11 cellular contexts compared by ENCODE assay signal in the genomic region with DNA sequence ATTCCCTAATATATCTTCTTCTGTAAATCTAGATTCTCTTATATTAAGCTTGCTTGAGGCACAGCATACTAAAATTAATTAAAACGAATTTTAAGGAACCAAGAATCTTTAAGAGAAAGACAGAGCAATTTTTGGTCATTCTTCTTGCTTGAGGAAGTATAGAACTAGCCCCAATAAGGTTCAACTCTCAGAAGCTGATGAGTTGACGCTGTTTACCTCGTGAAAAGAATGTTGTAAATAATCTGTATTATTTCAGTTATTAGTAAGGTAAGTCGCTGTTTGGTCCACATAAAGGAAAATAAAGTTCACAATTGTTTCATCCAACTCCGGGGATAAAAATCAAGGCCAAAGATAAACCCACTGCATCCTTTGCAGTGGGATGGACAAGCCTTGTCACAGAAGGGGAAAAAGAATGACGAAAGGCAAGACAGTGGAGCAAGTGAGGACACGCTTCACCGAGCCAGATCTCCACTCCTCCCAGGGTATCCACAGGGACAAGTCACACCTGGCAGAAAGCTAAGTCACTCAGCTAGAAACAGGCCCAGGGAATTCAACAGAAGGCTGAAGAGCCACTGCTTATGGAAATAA. TPM values are rescaled to one million over a fixed set of nuclear protein-coding genes. Genes with fewer than 3 reads are reported as not detected.
DNase-seq lines count a peak whose midpoint lies in the region; ATAC-seq and TF ChIP-seq lines count a peak whose summit lies in the region.
"Had no signal": no experiment of that assay in that cellular context is flagged by ENCODE, and none has a peak within 500 bp of the region (broad histone marks: within the 10 kb centered on the region; RNA-seq: fewer than 3 reads in every experiment).

No MANE protein-coding gene starts in this region.

- peaks cover 65% of the 10 kb centered on the region for H3K4me1 Mint-ChIP-seq in activated CD4-positive, alpha-beta T cell treated with anti-CD3 and anti-CD28 coated beads, Interleukin-2, amount 10 ng/mL, durations not matched to agents 24 days and 14 days
- H3K4me1 Mint-ChIP-seq in activated B cell treated with CpG ODN at 0.5 μM for 24 hours (peaks cover 92% of the 10 kb centered on the region), nephron progenitor cell (peaks cover 46% of the 10 kb centered on the region)
- H3K4me1 Mint-ChIP-seq: H9 had no signal

- POLR2A ChIA-PET in activated B cell treated with CpG ODN at 0.5 μM for 24 hours (lab: Charles Lee): interaction anchor here (0.6 to 14.9 kb wide), 17 partner anchors 10 to 580 kb away, joined by 3 to 581 read pairs (median 6); a partner anchor contains a TSS

- H3K9me3 Mint-ChIP-seq in activated CD4-positive, alpha-beta T cell treated with anti-CD3 and anti-CD28 coated beads, Interleukin-2, amount 10 ng/mL, durations not matched to agents 24 days and 14 days: peaks cover 5% of the 10 kb centered on the region
- H3K9me3 Mint-ChIP-seq in activated B cell treated with CpG ODN at 0.5 μM for 24 hours (no peaks in the 10 kb centered on the region), nephron progenitor cell (no peaks in the 10 kb centered on the region)
- H3K9me3 Mint-ChIP-seq: H9 had no signal

- ATAC-seq in HG02840 (IDR thresholded peaks at IDR 0.05; ENCODE audit: low FRiP score, unreplicated experiment): peak; percentile 5
- ATAC-seq in activated B cell treated with CpG ODN at 0.5 μM for 24 hours (ENCODE audit: low read depth): no peak

- peak overlapping the region; percentile 99 for H3K27ac Mint-ChIP-seq in activated CD4-positive, alpha-beta T cell treated with anti-CD3 and anti-CD28 coated beads, Interleukin-2, amount 10 ng/mL, durations not matched to agents 24 days and 14 days
- H3K27ac Mint-ChIP-seq in activated B cell treated with CpG ODN at 0.5 μM for 24 hours (peak overlapping the region; percentile 98), nephron progenitor cell (peak overlapping the region; percentile 44)

- peak overlapping the region; percentile 93 for H3K4me3 Mint-ChIP-seq in activated CD4-positive, alpha-beta T cell treated with anti-CD3 and anti-CD28 coated beads, Interleukin-2, amount 10 ng/mL, durations not matched to agents 24 days and 14 days
- H3K4me3 Mint-ChIP-seq in activated B cell treated with CpG ODN at 0.5 μM for 24 hours: peak overlapping the region; percentile 96
- peak overlapping the region; percentile 46 for H3K4me3 Mint-ChIP-seq in nephron progenitor cell
- H3K4me3 Mint-ChIP-seq: H9 had no signal

- in situ Hi-C loops in KBM-7 (cut with MboI; ENCODE audit: low pct_unique_long_range_greater_than_20kb, low sequenced_read_pairs): no loop called here

- no peaks in the 10 kb centered on the region for H3K27me3 Mint-ChIP-seq in activated CD4-positive, alpha-beta T cell treated with anti-CD3 and anti-CD28 coated beads, Interleukin-2, amount 10 ng/mL, durations not matched to agents 24 days and 14 days
- H3K27me3 Mint-ChIP-seq in activated B cell treated with CpG ODN at 0.5 μM for 24 hours (no peaks in the 10 kb centered on the region), nephron progenitor cell (ENCODE audit: low read depth, poor library complexity) (peaks cover 3% of the 10 kb centered on the region)

- CTCF ChIA-PET in activated B cell treated with CpG ODN at 0.5 μM for 24 hours (lab: Charles Lee): interaction anchor here (1.1 to 4.7 kb wide), 6 partner anchors 21 to 95 kb away, joined by 4 to 91 read pairs (median 8); no protein-coding TSS in a partner anchor

- TF ChIP-seq CTCF in activated B cell treated with CpG ODN at 0.5 μM for 24 hours (IDR thresholded peaks at IDR 0.05) (no peak), nephron progenitor cell (IDR thresholded peaks at IDR 0.05) (no peak)

- no peak for DNase-seq in activated CD4-positive, alpha-beta T cell treated with anti-CD3 and anti-CD28 coated beads, Interleukin-2, amount 10 ng/mL, durations not matched to agents 24 days and 14 days
- no peak for DNase-seq in activated CD4-positive, alpha-beta T cell treated with anti-CD3 and anti-CD28 coated beads for 4 hours
- no peak for DNase-seq in activated B cell treated with CpG ODN at 0.5 μM for 24 hours
- DNase-seq in nephron progenitor cell: no peak
- no peak for DNase-seq in occipital lobe (lab: John Stamatoyannopoulos, UW)
- DNase-seq in NCI-H2196 treated with DMSO at 0.1 percent for 48 hours (lab: John Stamatoyannopoulos, UW; ENCODE audit: unreplicated experiment): no peak
- no peak for DNase-seq in KBM-7
- DNase-seq: H9, NCI-H345 had no signal

- intact Hi-C loops in activated CD4-positive, alpha-beta T cell treated with anti-CD3 and anti-CD28 coated beads, Interleukin-2, amount 10 ng/mL, durations not matched to agents 24 days and 14 days (cut with micrococcal nuclease): loop anchor here (1.0 to 5.0 kb wide), 9 partner anchors 15 to 1406 kb away; a partner anchor contains a TSS
- intact Hi-C loops in activated B cell treated with CpG ODN at 0.5 μM for 24 hours (cut with micrococcal nuclease): loop anchor here (1.0 to 2.0 kb wide), 3 partner anchors 10 to 947 kb away; no protein-coding TSS in a partner anchor

- peaks cover 29% of the 10 kb centered on the region for H3K36me3 Mint-ChIP-seq in activated CD4-positive, alpha-beta T cell treated with anti-CD3 and anti-CD28 coated beads, Interleukin-2, amount 10 ng/mL, durations not matched to agents 24 days and 14 days (ENCODE audit: low read depth)
- peaks cover 42% of the 10 kb centered on the region for H3K36me3 Mint-ChIP-seq in activated B cell treated with CpG ODN at 0.5 μM for 24 hours (ENCODE audit: low read depth)
- no peaks in the 10 kb centered on the region for H3K36me3 Mint-ChIP-seq in nephron progenitor cell (ENCODE audit: low read depth)

RNA-seq across cellular contexts. Expression of a gene that starts 0.8 kb away (rescaled TPM):
- total RNA-seq in activated CD4-positive, alpha-beta T cell treated with anti-CD3 and anti-CD28 coated beads, Interleukin-2, amount 10 ng/mL, durations not matched to agents 24 days and 14 days: 65.6 and 68.9 TPM in 2 replicates
- total RNA-seq in activated B cell treated with CpG ODN at 0.5 μM for 24 hours (141 and 155 TPM in 2 replicates), occipital lobe (not detected)
- total RNA-seq: H9, HT1080 had no signal

Comparison
In these comparisons a context has a peak if more than half of its experiments do, and no peak if none do; other contexts are left out.
1. H3K27ac Mint-ChIP-seq: peak in every context shown above with its lines; median percentile 99 in activated CD4-positive, alpha-beta T cell treated with anti-CD3 and anti-CD28 coated beads, Interleukin-2, amount 10 ng/mL, durations not matched to agents 24 days and 14 days; 98 in activated B cell treated with CpG ODN at 0.5 μM for 24 hours; 44 in nephron progenitor cell.
2. H3K4me3 Mint-ChIP-seq: peak in every context shown above with its lines; median percentile 96 in activated B cell treated with CpG ODN at 0.5 μM for 24 hours; 93 in activated CD4-positive, alpha-beta T cell treated with anti-CD3 and anti-CD28 coated beads, Interleukin-2, amount 10 ng/mL, durations not matched to agents 24 days and 14 days; 46 in nephron progenitor cell.
3. RNA of a gene that starts 0.8 kb away (total RNA-seq): 141 to 155 TPM in activated B cell treated with CpG ODN at 0.5 μM for 24 hours and 65.6 to 68.9 TPM in activated CD4-positive, alpha-beta T cell treated with anti-CD3 and anti-CD28 coated beads, Interleukin-2, amount 10 ng/mL, durations not matched to agents 24 days and 14 days; not detected in occipital lobe (single experiment); every median in the first group is over 10 times any median in the second.